ENCODE assay signal across 8 cellular contexts in the genomic region with DNA sequence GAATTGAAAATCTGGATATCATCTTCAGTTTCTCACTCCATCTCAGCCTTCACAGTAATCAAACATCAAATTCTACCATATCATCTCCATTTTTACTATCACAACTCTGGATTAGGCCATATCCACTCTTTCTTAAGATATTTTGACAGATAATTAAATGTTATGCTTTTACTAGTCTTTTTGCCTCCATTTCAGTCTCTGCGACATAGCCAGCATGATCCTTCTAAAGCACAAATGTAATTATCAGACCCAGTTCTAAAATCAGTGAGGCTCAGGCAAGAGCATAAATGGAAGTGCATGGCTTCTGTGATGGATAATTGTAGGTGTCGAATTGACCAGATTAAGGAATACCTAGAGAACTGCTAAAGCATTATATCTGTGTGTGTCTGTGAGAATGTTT.
"Had no signal": no experiment of that assay in that cellular context is flagged by ENCODE, and none has a peak within 500 bp of the region (broad histone marks: within the 10 kb centered on the region; RNA-seq: fewer than 3 reads in every experiment).

No MANE protein-coding gene starts in this region.

- H3K4me1 ChIP-seq: HAP-1 had no signal

- H3K27me3 Mint-ChIP-seq: IgD-negative memory B cell had no signal

- H3K4me3 Mint-ChIP-seq: HFFc6 had no signal

- H2AFZ ChIP-seq: GM23248 had no signal

- ATAC-seq: HCT116, HepG2 had no signal

- H3K36me3 ChIP-seq: HAP-1 had no signal

- H3K4me1 Mint-ChIP-seq: IgD-negative memory B cell had no signal

- H3K36me3 Mint-ChIP-seq: IgD-negative memory B cell had no signal

- DNase-seq: GM23248, H7, HFFc6 had no signal

- H3K4me3 ChIP-seq: GM23248, HAP-1 had no signal

- H3K27ac ChIP-seq: GM23248, HL-60 had no signal

- H3K27ac Mint-ChIP-seq: HFFc6, IgD-negative memory B cell had no signal
